ENCODE assay signal across 1 cellular context in the genomic region with DNA sequence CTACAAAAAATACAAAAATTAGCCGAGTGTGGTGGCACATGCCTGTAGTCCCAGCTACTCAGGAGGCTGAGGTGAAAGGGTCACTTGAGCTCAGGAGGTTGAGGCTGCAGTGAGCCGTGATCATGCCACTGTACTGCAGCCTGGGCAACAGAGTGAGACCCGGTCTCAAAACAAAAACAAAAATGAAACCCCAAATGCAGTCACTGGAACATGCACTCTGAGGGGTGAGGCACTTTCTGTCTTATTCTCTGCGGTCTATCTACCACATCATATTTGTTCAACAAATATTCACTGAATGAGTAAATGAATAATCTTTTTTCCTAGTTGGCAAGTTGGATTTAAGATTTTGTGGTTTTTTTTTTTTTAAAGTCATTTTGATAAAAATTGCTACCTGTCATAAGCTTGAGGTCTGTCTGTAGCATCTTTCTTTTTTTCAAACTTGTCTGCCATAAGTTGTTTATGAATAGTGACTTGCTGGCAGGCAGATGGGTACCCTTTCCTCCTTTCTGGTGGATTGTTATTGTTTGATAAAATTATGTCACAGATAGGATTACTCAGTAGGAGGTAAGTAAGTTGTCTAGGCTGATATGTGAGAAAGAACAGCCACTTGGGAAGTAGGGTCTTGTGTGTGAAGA.
TF ChIP-seq lines count a peak whose summit lies in the region.

No MANE protein-coding gene starts in this region.

TF ChIP-seq in HepG2, 621 proteins besides CTCF, POLR2A, EP300 and RAD21 (continued from another document):
- no peak for TF ChIP-seq ZNF710 (CRISPR knock-in tag; IDR thresholded peaks at IDR 0.05; ENCODE audit: borderline replicate concordance)
